In genomic region chr1:2801535-2802291, GRCh38 we compare ENCODE assay signal across 8 cellular contexts. TPM values are rescaled to one million over a fixed set of nuclear protein-coding genes. Genes with fewer than 3 reads are reported as not detected.
DNase-seq lines count a peak whose midpoint lies in the region; ATAC-seq and TF ChIP-seq lines count a peak whose summit lies in the region.

Gene TTC34, minus strand, starts transcription at chr1:2801693. Its CDS starts 866 bp downstream, at chr1:2800827.

- no peaks in the 10 kb centered on the region for H3K9me3 ChIP-seq in Peyer's patch
- H3K9me3 ChIP-seq in adipocyte (ENCODE audit: control insufficient read depth, low read length): no peaks in the 10 kb centered on the region
- H3K9me3 ChIP-seq in osteoblast (ENCODE audit: low read depth, low read length): no peaks in the 10 kb centered on the region

- H3K9ac ChIP-seq in adipocyte (ENCODE audit: low read length): no peak within 1 kb of the TSS

- peak in 4 of 6 experiments; percentile 12 to 31 (median 23) for TF ChIP-seq CTCF in Peyer's patch (IDR thresholded peaks at IDR 0.05)
- TF ChIP-seq CTCF in osteoblast (IDR thresholded peaks at IDR 0.05; ENCODE audit: extremely low read depth, low read depth, low read length): peak; percentile 43

- H4K20me1 ChIP-seq in osteoblast (ENCODE audit: insufficient read depth, low read length): no peaks in the 10 kb centered on the region

- H3K36me3 ChIP-seq in Peyer's patch (no peaks in the 10 kb centered on the region), adipocyte (ENCODE audit: control insufficient read depth, insufficient read depth, low read length, severe bottlenecking) (no peaks in the 10 kb centered on the region), osteoblast (ENCODE audit: insufficient read depth, low read length) (no peaks in the 10 kb centered on the region)

- DNase-seq in NCI-H1694 treated with DMSO at 0.1 percent for 48 hours (lab: John Stamatoyannopoulos, UW) (peak; percentile 7), NCI-H1694 (lab: John Stamatoyannopoulos, UW) (no peak), Peyer's patch (peak in 2 of 3 donors; percentile 18 to 60), adipocyte (ENCODE audit: low read depth) (peak; percentile 13), osteoblast (ENCODE audit: insufficient read length, low spot score, missing footprints) (peak; percentile 94), NCI-H2227 treated with DMSO at 0.1 percent for 48 hours (lab: John Stamatoyannopoulos, UW) (no peak)

- no peak for TF ChIP-seq POLR2A in Peyer's patch (IDR thresholded peaks at IDR 0.05)

- no peaks in the 10 kb centered on the region for H3K79me2 ChIP-seq in osteoblast (ENCODE audit: insufficient read depth, low read length)

- ATAC-seq in HG03469 (IDR thresholded peaks at IDR 0.05; ENCODE audit: unreplicated experiment): no peak
- no peak for ATAC-seq in GM19351 (IDR thresholded peaks at IDR 0.05; ENCODE audit: unreplicated experiment)

- H3K4me3 ChIP-seq in Peyer's patch (no peak within 1 kb of the TSS), adipocyte (ENCODE audit: low read length) (no peak within 1 kb of the TSS), osteoblast (ENCODE audit: insufficient read depth, low read length) (no peak within 1 kb of the TSS)

- H3K27me3 ChIP-seq in Peyer's patch (no peaks in the 10 kb centered on the region), adipocyte (replicated peaks; ENCODE audit: control insufficient read depth, insufficient read depth, low read length) (peaks cover 23% of the 10 kb centered on the region), osteoblast (ENCODE audit: insufficient read depth, low read length) (no peaks in the 10 kb centered on the region)

- H3K4me2 ChIP-seq in osteoblast (ENCODE audit: insufficient read depth, low read length): no peak within 1 kb of the TSS

- H3K27ac ChIP-seq in Peyer's patch (no peak within 1 kb of the TSS), osteoblast (ENCODE audit: low read depth, low read length) (no peak within 1 kb of the TSS)

- no peaks in the 10 kb centered on the region for H3K4me1 ChIP-seq in Peyer's patch
- H3K4me1 ChIP-seq in adipocyte (ENCODE audit: control insufficient read depth, insufficient read depth, low read length): no peaks in the 10 kb centered on the region
- H3K4me1 ChIP-seq in osteoblast (ENCODE audit: insufficient read depth, low read length): no peaks in the 10 kb centered on the region

- H2AFZ ChIP-seq in osteoblast (ENCODE audit: low read length): no peak within 1 kb of the TSS

RNA-seq across cellular contexts. Expression of gene TTC34, which starts in this region (rescaled TPM):
- total RNA-seq in Peyer's patch: 1 to 10 TPM in 2 of 4 donors, under 1 TPM in 2; 0.53 to 2.4 (median 1.5) TPM
- total RNA-seq in osteoblast: 0.29 and 0.36 TPM in 2 replicates

Comparison
In these comparisons a context has a peak if more than half of its experiments do, and no peak if none do; other contexts are left out.
1. DNase-seq: peak in NCI-H1694 treated with DMSO at 0.1 percent for 48 hours (single experiment), Peyer's patch (2 of 3) and adipocyte (single experiment); none in NCI-H1694 (single experiment) and NCI-H2227 treated with DMSO at 0.1 percent for 48 hours (single experiment).
2. Peak in DNase-seq in osteoblast; RNA of the gene not detected or under 1 TPM.